In the genomic region with DNA sequence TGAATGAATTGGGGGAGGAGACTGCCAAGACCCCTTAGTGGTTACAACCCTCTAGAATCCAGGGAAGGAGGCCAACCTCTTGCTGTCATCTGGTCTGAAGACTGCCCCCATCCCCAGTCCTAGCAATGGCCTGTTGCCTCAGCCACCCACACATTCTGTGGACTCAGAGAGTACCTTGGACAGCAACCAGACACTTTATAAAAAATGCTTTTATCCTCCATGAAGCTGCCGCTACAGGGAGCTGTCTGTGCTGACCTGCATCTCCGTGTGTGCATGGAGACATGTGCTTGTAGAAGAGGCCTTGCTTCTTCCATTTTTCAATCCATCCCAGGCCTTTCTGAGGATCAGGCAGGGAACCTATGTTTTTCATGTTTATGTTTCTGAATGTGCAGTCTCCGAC, we compare ENCODE assay signal across 1 cellular context.
A peak's percentile ranks its signal among the peaks of the same experiment; 100 is the strongest.
TF ChIP-seq lines count a peak whose summit lies in the region.

No MANE protein-coding gene starts in this region.

TF ChIP-seq in HepG2, 621 proteins besides CTCF, POLR2A, EP300 and RAD21 (continued from another document):
- no peak for TF ChIP-seq AKNA (CRISPR knock-in tag; IDR thresholded peaks at IDR 0.05; ENCODE audit: borderline replicate concordance)
- TF ChIP-seq SRSF9 (IDR thresholded peaks at IDR 0.05; ENCODE audit: borderline replicate concordance, insufficient read depth, low read depth, low read length, poor library complexity, severe bottlenecking), result no peak
- peak; percentile 97 for TF ChIP-seq EHMT2 (IDR thresholded peaks at IDR 0.05; ENCODE audit: borderline replicate concordance, low read depth, low read length)
- TF ChIP-seq, protein P1, sequence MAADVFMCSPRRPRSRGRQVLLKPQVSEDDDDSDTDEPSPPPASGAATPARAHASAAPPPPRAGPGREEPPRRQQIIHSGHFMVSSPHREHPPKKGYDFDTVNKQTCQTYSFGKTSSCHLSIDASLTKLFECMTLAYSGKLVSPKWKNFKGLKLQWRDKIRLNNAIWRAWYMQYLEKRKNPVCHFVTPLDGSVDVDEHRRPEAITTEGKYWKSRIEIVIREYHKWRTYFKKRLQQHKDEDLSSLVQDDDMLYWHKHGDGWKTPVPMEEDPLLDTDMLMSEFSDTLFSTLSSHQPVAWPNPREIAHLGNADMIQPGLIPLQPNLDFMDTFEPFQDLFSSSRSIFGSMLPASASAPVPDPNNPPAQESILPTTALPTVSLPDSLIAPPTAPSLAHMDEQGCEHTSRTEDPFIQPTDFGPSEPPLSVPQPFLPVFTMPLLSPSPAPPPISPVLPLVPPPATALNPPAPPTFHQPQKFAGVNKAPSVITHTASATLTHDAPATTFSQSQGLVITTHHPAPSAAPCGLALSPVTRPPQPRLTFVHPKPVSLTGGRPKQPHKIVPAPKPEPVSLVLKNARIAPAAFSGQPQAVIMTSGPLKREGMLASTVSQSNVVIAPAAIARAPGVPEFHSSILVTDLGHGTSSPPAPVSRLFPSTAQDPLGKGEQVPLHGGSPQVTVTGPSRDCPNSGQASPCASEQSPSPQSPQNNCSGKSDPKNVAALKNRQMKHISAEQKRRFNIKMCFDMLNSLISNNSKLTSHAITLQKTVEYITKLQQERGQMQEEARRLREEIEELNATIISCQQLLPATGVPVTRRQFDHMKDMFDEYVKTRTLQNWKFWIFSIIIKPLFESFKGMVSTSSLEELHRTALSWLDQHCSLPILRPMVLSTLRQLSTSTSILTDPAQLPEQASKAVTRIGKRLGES (CRISPR knock-in tag; IDR thresholded peaks at IDR 0.05; ENCODE audit: borderline replicate concordance), result peak; percentile 44; the same call in 1 of the 2 replicates
- no peak for TF ChIP-seq PATZ1 (CRISPR knock-in tag; IDR thresholded peaks at IDR 0.05)
- TF ChIP-seq, protein P2, sequence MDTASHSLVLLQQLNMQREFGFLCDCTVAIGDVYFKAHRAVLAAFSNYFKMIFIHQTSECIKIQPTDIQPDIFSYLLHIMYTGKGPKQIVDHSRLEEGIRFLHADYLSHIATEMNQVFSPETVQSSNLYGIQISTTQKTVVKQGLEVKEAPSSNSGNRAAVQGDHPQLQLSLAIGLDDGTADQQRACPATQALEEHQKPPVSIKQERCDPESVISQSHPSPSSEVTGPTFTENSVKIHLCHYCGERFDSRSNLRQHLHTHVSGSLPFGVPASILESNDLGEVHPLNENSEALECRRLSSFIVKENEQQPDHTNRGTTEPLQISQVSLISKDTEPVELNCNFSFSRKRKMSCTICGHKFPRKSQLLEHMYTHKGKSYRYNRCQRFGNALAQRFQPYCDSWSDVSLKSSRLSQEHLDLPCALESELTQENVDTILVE (CRISPR knock-in tag; IDR thresholded peaks at IDR 0.05), result 0 out of 2 replicates have a peak, but pooled peaks have one; percentile 32
